Comparison of ENCODE assay signal across 8 cellular contexts in the genomic region with DNA sequence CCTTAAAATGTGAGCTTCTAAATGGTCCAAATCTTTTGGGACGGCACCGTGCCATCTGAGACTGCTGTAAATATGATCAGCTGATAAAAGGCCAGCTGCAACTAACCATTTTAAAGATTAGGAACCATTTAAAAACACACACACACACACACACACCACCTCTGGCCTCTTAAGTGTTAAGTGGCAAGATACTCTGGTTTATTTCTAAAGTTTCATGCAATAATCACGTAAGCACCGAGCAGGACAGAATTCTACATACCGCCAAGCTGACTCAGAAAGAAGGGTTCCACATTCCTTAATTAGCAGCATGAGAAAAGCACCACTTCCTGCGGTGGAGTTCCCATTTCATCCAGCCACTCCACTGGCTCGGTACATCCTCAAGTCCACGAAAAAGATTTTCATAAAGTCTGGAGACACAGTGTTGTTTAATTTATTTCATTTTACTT. TPM values are rescaled to one million over a fixed set of nuclear protein-coding genes. Genes with fewer than 3 reads are reported as not detected.
DNase-seq lines count a peak whose midpoint lies in the region; ATAC-seq and FAIRE-seq lines count a peak whose summit lies in the region.

No MANE protein-coding gene starts in this region.

- no peak overlapping the region for H3K4me3 Mint-ChIP-seq in activated naive CD8-positive, alpha-beta T cell treated with anti-CD3 and anti-CD28 coated beads, Interleukin-2, amount 50 U/mL, for 24 hours

- peak overlapping the region; percentile 41 for H3K27ac Mint-ChIP-seq in activated naive CD8-positive, alpha-beta T cell treated with anti-CD3 and anti-CD28 coated beads, Interleukin-2, amount 50 U/mL, for 24 hours

- no peaks in the 10 kb centered on the region for H3K27me3 Mint-ChIP-seq in activated naive CD8-positive, alpha-beta T cell treated with anti-CD3 and anti-CD28 coated beads, Interleukin-2, amount 50 U/mL, for 24 hours

- no peak for ATAC-seq in activated naive CD8-positive, alpha-beta T cell treated with anti-CD3 and anti-CD28 coated beads, Interleukin-2, amount 50 U/mL, for 24 hours
- ATAC-seq in HG03159 (IDR thresholded peaks at IDR 0.05; ENCODE audit: unreplicated experiment) = no peak

- peaks cover 2% of the 10 kb centered on the region for H3K36me3 Mint-ChIP-seq in activated naive CD8-positive, alpha-beta T cell treated with anti-CD3 and anti-CD28 coated beads, Interleukin-2, amount 50 U/mL, for 24 hours (ENCODE audit: low read depth)

- H3K9me3 Mint-ChIP-seq in activated naive CD8-positive, alpha-beta T cell treated with anti-CD3 and anti-CD28 coated beads, Interleukin-2, amount 50 U/mL, for 24 hours = no peaks in the 10 kb centered on the region

- 16% methylated on average over 8 of the region's 8 CpGs for WGBS in urinary bladder

- H3K4me1 Mint-ChIP-seq in activated naive CD8-positive, alpha-beta T cell treated with anti-CD3 and anti-CD28 coated beads, Interleukin-2, amount 50 U/mL, for 24 hours = peaks cover 39% of the 10 kb centered on the region

- FAIRE-seq in HTR-8/SVneo (lab: Jason Lieb, UNC) = peak; percentile 96

- H3K4me3 ChIP-seq in urinary bladder (ENCODE audit: low read depth, low read length) = no peak overlapping the region

- H3K27ac ChIP-seq in urinary bladder (ENCODE audit: low read depth) = peak overlapping the region; percentile 73

- no peaks in the 10 kb centered on the region for H3K36me3 ChIP-seq in urinary bladder (ENCODE audit: insufficient read depth)

- DNase-seq in activated CD8-positive, alpha-beta memory T cell treated with anti-CD3 and anti-CD28 coated beads, Interleukin-2, amount 50 U/mL, for 48 hours = peak; percentile 34
- no peak for DNase-seq in activated CD8-positive, alpha-beta memory T cell treated with anti-CD3 and anti-CD28 coated beads for 24 hours
- DNase-seq in HTR-8/SVneo (ENCODE audit: insufficient read length, low spot score) (peak; percentile 98), kidney tubule cell (ENCODE audit: low spot score) (peak; percentile 96), NCI-H2171 treated with DMSO at 0.1 percent for 48 hours (lab: John Stamatoyannopoulos, UW) (no peak)
- DNase-seq in activated naive CD8-positive, alpha-beta T cell treated with anti-CD3 and anti-CD28 coated beads, Interleukin-2, amount 50 U/mL, for 24 hours = no peak

- H3K4me1 ChIP-seq in urinary bladder (ENCODE audit: insufficient read depth) = no peaks in the 10 kb centered on the region

RNA-seq across cellular contexts. Expression of a gene that starts 17.8 kb away (rescaled TPM):
- total RNA-seq in urinary bladder = 30.2 TPM
- polyA plus RNA-seq in urinary bladder = 21.4 TPM

Comparison
In these comparisons a context has a peak if more than half of its experiments do, and no peak if none do; other contexts are left out.
1. DNase-seq: peak in activated CD8-positive, alpha-beta memory T cell treated with anti-CD3 and anti-CD28 coated beads, Interleukin-2, amount 50 U/mL, for 48 hours (single experiment), HTR-8/SVneo (single experiment) and kidney tubule cell (single experiment); none in activated CD8-positive, alpha-beta memory T cell treated with anti-CD3 and anti-CD28 coated beads for 24 hours (single experiment), activated naive CD8-positive, alpha-beta T cell treated with anti-CD3 and anti-CD28 coated beads, Interleukin-2, amount 50 U/mL, for 24 hours (single experiment) and NCI-H2171 treated with DMSO at 0.1 percent for 48 hours (single experiment).